13 cellular contexts compared by ENCODE assay signal in genomic region chr9:123933401-123933800, GRCh38. TPM values are rescaled to one million over a fixed set of nuclear protein-coding genes. Genes with fewer than 3 reads are reported as not detected.
DNase-seq lines count a peak whose midpoint lies in the region; ATAC-seq and TF ChIP-seq lines count a peak whose summit lies in the region.
"Had no signal": no experiment of that assay in that cellular context is flagged by ENCODE, and none has a peak within 500 bp of the region (broad histone marks: within the 10 kb centered on the region; RNA-seq: fewer than 3 reads in every experiment).

No MANE protein-coding gene starts in this region.

- intact Hi-C loops in left colon (cut with DNase I, micrococcal nuclease), result no loop called here

- H3K27ac ChIP-seq in brain microvascular endothelial cell, result no peak overlapping the region
- H3K27ac ChIP-seq: right atrium auricular region had no signal

- no peaks in the 10 kb centered on the region for H3K27me3 ChIP-seq in brain microvascular endothelial cell (replicated peaks)
- H3K27me3 ChIP-seq: right atrium auricular region had no signal

- peak; percentile 16 for TF ChIP-seq CTCF in brain microvascular endothelial cell (IDR thresholded peaks at IDR 0.05; ENCODE audit: low read depth, low read length, missing control alignments)

- in situ Hi-C loops in brain microvascular endothelial cell (cut with HindIII; ENCODE audit: low pct_ligation_motif_present, low sequenced_read_pairs), result no loop called here

- DNase-seq in AG20443 (ENCODE audit: low spot score) (peak; percentile 55), HuH-7.5 (ENCODE audit: low spot score) (peak; percentile 47), brain microvascular endothelial cell (peak; percentile 63), left colon (no peak), Ammon's horn (ENCODE audit: low spot score) (no peak), ecto neural progenitor cell (ENCODE audit: low spot score) (no peak)
- DNase-seq: activated CD4-positive, alpha-beta T cell treated with anti-CD3 and anti-CD28 coated beads, Interleukin-2, amount 50 U/mL, for 4 hours; midbrain; NCI-H510A; T-cell had no signal

- H3K36me3 ChIP-seq in brain microvascular endothelial cell (replicated peaks), result no peaks in the 10 kb centered on the region
- H3K36me3 ChIP-seq: right atrium auricular region had no signal

- ATAC-seq in left colon, result peak; percentile 54
- ATAC-seq in GM21390 (IDR thresholded peaks at IDR 0.05; ENCODE audit: unreplicated experiment), result no peak
- ATAC-seq in HG02588 (IDR thresholded peaks at IDR 0.05; ENCODE audit: unreplicated experiment), result no peak
- ATAC-seq: T-cell had no signal

- H3K4me3 ChIP-seq in brain microvascular endothelial cell (ENCODE audit: low read depth, low read length), result no peak overlapping the region
- H3K4me3 ChIP-seq: right atrium auricular region had no signal

RNA-seq across cellular contexts. Expression of gene DENND1A, which starts 3.5 kb away (rescaled TPM):
- total RNA-seq in left colon, result 10 to 100 TPM; 28.8 to 36.8 TPM

Comparison
In these comparisons a context has a peak if more than half of its experiments do, and no peak if none do; other contexts are left out.
1. DNase-seq: peak in AG20443 (single experiment), HuH-7.5 (single experiment) and brain microvascular endothelial cell (single experiment); none in left colon (0 of 2), Ammon's horn (single experiment) and ecto neural progenitor cell (single experiment).